In the genomic region with DNA sequence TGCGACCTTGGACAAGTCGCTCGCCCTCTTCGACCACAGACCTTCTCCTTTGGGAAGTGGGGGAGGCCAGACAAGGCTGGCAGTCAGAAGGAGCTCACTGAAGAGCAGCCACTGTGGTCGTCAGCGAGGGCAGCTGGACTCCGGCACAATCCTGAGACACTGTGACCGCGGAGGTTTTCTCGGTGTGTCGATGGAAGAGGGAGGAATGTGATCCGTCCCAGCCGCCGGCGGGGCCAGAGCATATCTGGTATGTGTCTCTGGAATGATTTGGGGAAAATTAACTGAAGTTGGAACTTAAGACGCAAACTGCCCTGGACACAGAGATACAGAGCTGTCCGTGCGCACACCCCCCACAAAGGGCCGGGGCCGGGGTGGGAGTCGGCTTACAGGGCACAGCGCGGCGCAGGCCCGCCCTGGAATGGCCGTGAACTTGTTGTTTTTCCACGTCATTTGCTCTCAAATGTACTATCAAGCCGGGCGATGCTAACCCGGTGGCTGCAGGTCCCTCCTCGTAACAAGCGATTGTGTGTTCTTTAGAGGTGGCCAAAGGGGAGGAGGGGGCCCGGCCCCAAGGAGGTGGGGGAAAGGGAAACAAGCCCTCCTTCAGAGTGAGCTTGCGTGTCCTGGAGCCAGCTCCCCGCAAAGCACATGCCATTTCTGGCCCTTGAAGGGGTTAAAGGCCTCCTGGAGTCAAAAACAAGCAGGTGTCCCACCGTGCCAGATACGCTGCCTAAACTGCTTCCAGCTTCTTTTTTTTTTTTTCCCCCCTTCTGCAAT, we compare ENCODE assay signal across 10 cellular contexts.
DNase-seq lines count a peak whose midpoint lies in the region; ATAC-seq and TF ChIP-seq lines count a peak whose summit lies in the region.
"Had no signal": no experiment of that assay in that cellular context is flagged by ENCODE, and none has a peak within 500 bp of the region (broad histone marks: within the 10 kb centered on the region; RNA-seq: fewer than 3 reads in every experiment).

No MANE protein-coding gene starts in this region.

- H3K4me3 ChIP-seq in HEK293 (ENCODE audit: low read depth, low read length) (no peak overlapping the region), brain microvascular endothelial cell (ENCODE audit: low read depth, low read length) (peak overlapping the region; percentile 41), skeletal muscle cell (ENCODE audit: low read depth, low read length) (peak overlapping the region; percentile 24)

- H3K9me3 ChIP-seq in HEK293 (ENCODE audit: control insufficient read depth, insufficient read depth, low read depth, low read length): no peaks in the 10 kb centered on the region

- CTCF ChIA-PET in HEK293 (lab: Yijun Ruan, JAX): interaction anchor here (0.6 to 2.3 kb wide), 8 partner anchors 16 to 115 kb away, joined by 3 to 7 read pairs (median 4); no protein-coding TSS in a partner anchor

- H3K4me1 ChIP-seq in HEK293 (ENCODE audit: control insufficient read depth, insufficient read depth, low read length): no peaks in the 10 kb centered on the region

- in situ Hi-C loops in brain microvascular endothelial cell (cut with HindIII; ENCODE audit: low pct_ligation_motif_present, low sequenced_read_pairs): no loop called here

- POLR2A ChIA-PET in HEK293 (lab: Yijun Ruan, JAX): no interaction called here

- DNase-seq in brain microvascular endothelial cell (peak; percentile 45), iris pigment epithelial cell (ENCODE audit: low read depth) (peak; percentile 34), skeletal muscle cell (ENCODE audit: low read depth) (peak; percentile 38)
- DNase-seq: activated naive CD4-positive, alpha-beta T cell treated with anti-CD3 and anti-CD28 coated beads for 36 hours; hypothalamus had no signal

- no peak overlapping the region for H3K27ac ChIP-seq in HEK293 (ENCODE audit: extremely low read depth, low read depth, low read length)
- H3K27ac ChIP-seq in brain microvascular endothelial cell: no peak overlapping the region

- TF ChIP-seq CTCF in HEK293 (tag by site-specific recombination; IDR thresholded peaks at IDR 0.05) (no peak), brain microvascular endothelial cell (IDR thresholded peaks at IDR 0.05; ENCODE audit: low read depth, low read length, missing control alignments) (no peak)

- ATAC-seq in GM18511 (IDR thresholded peaks at IDR 0.05; ENCODE audit: unreplicated experiment): no peak
- ATAC-seq in GM19328 (IDR thresholded peaks at IDR 0.05; ENCODE audit: unreplicated experiment): no peak
- no peak for ATAC-seq in HG03460 (IDR thresholded peaks at IDR 0.05; ENCODE audit: unreplicated experiment)
- ATAC-seq in HG02642 (IDR thresholded peaks at IDR 0.05; ENCODE audit: poor library complexity, unreplicated experiment): no peak

- H3K27me3 ChIP-seq in brain microvascular endothelial cell (replicated peaks): no peaks in the 10 kb centered on the region

- H3K36me3 ChIP-seq in HEK293 (ENCODE audit: control insufficient read depth in 2 of 2, insufficient read depth in 1 of 2, low read length in 2 of 2) (no peaks in the 10 kb centered on the region), brain microvascular endothelial cell (replicated peaks) (no peaks in the 10 kb centered on the region)

TF ChIP-seq in HEK293, 187 proteins besides CTCF, POLR2A, EP300 and RAD21:
- TF ChIP-seq ZNF76 (tag by site-specific recombination; IDR thresholded peaks at IDR 0.05; ENCODE audit: borderline replicate concordance, low read depth): no peak
- TF ChIP-seq KLF10 (tag by site-specific recombination; IDR thresholded peaks at IDR 0.05): no peak
- TF ChIP-seq, protein P1, sequence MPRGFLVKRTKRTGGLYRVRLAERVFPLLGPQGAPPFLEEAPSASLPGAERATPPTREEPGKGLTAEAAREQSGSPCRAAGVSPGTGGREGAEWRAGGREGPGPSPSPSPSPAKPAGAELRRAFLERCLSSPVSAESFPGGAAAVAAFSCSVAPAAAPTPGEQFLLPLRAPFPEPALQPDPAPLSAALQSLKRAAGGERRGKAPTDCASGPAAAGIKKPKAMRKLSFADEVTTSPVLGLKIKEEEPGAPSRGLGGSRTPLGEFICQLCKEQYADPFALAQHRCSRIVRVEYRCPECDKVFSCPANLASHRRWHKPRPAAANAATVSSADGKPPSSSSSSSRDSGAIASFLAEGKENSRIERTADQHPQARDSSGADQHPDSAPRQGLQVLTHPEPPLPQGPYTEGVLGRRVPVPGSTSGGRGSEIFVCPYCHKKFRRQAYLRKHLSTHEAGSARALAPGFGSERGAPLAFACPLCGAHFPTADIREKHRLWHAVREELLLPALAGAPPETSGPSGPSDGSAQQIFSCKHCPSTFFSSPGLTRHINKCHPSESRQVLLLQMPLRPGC (tag by site-specific recombination; IDR thresholded peaks at IDR 0.05): no peak
- TF ChIP-seq, protein P2, sequence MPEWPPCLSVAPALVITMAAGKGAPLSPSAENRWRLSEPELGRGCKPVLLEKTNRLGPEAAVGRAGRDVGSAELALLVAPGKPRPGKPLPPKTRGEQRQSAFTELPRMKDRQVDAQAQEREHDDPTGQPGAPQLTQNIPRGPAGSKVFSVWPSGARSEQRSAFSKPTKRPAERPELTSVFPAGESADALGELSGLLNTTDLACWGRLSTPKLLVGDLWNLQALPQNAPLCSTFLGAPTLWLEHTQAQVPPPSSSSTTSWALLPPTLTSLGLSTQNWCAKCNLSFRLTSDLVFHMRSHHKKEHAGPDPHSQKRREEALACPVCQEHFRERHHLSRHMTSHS (tag by site-specific recombination; IDR thresholded peaks at IDR 0.05): no peak
- no peak for TF ChIP-seq ZNF777 (tag by site-specific recombination; IDR thresholded peaks at IDR 0.05; ENCODE audit: borderline replicate concordance)
- no peak for TF ChIP-seq ZNF561 (tag by site-specific recombination; IDR thresholded peaks at IDR 0.05; ENCODE audit: borderline replicate concordance)
- TF ChIP-seq IKZF3 (tag by site-specific recombination; IDR thresholded peaks at IDR 0.05): no peak
- peak; percentile 74 for TF ChIP-seq ZIC2 (tag by site-specific recombination; IDR thresholded peaks at IDR 0.05)
